Comparison of ENCODE assay signal across 8 cellular contexts in genomic region chr3:48034000-48034516, GRCh38. TPM values are rescaled to one million over a fixed set of nuclear protein-coding genes. Genes with fewer than 3 reads are reported as not detected.
DNase-seq lines count a peak whose midpoint lies in the region; ATAC-seq and TF ChIP-seq lines count a peak whose summit lies in the region.

No MANE protein-coding gene starts in this region.

- peak overlapping the region; percentile 48 for H3K9ac ChIP-seq in smooth muscle cell (ENCODE audit: low read depth)

- ATAC-seq in activated CD8-positive, alpha-beta T cell treated with anti-CD3 and anti-CD28 coated beads, Interleukin-2, amount 10 ng/mL, durations not matched to agents 7 days and 5 days = peak; percentile 61
- ATAC-seq in heart left ventricle (peak; percentile 74 to 90 (median 77)), GM18520 (IDR thresholded peaks at IDR 0.05; ENCODE audit: unreplicated experiment) (no peak), HG02885 (IDR thresholded peaks at IDR 0.05; ENCODE audit: poor library complexity, unreplicated experiment) (no peak), GM21723 (IDR thresholded peaks at IDR 0.05; ENCODE audit: unreplicated experiment) (no peak)

- TF ChIP-seq POLR2A in heart left ventricle (IDR thresholded peaks at IDR 0.05) = no peak

- intact Hi-C loops in heart left ventricle (cut with DNase I) = loop anchor here in 2 of 10 donors (2.0 to 10.0 kb wide), 2 partner anchors 15 to 51 kb away; no protein-coding TSS in a partner anchor

- WGBS in heart left ventricle, 4 donors = 17 to 35% (median 24%) methylated on average over 2 of the region's 2 CpGs
- WGBS in smooth muscle cell (ENCODE audit: low lambda C conversion rate) = 42% methylated on average over 2 of the region's 2 CpGs

- H2AFZ ChIP-seq in smooth muscle cell (ENCODE audit: low read depth) = no peak overlapping the region

- H3K36me3 Mint-ChIP-seq in HFFc6 (ENCODE audit: low read depth) = peaks cover 5% of the 10 kb centered on the region; the same call in 1 of the 2 replicates
- peaks cover 3% of the 10 kb centered on the region for H3K36me3 Mint-ChIP-seq in activated CD8-positive, alpha-beta T cell treated with anti-CD3 and anti-CD28 coated beads, Interleukin-2, amount 10 ng/mL, durations not matched to agents 7 days and 5 days (ENCODE audit: low read depth)

- H3K4me3 ChIP-seq in heart left ventricle = no peak overlapping the region
- no peak overlapping the region for H3K4me3 ChIP-seq in smooth muscle cell

- H3K79me2 ChIP-seq in smooth muscle cell (ENCODE audit: low read depth) = peaks cover 99% of the 10 kb centered on the region

- H3K4me1 Mint-ChIP-seq in HFFc6 (ENCODE audit: low read depth) = peaks cover 58% of the 10 kb centered on the region
- H3K4me1 Mint-ChIP-seq in activated CD8-positive, alpha-beta T cell treated with anti-CD3 and anti-CD28 coated beads, Interleukin-2, amount 10 ng/mL, durations not matched to agents 7 days and 5 days (ENCODE audit: low read depth) = peaks cover 25% of the 10 kb centered on the region

- peak overlapping the region; percentile 58; the same call in 1 of the 2 replicates for H3K4me3 Mint-ChIP-seq in HFFc6
- no peak overlapping the region for H3K4me3 Mint-ChIP-seq in activated CD8-positive, alpha-beta T cell treated with anti-CD3 and anti-CD28 coated beads, Interleukin-2, amount 10 ng/mL, durations not matched to agents 7 days and 5 days

- H3K27me3 ChIP-seq in heart left ventricle (no peaks in the 10 kb centered on the region), smooth muscle cell (ENCODE audit: low read depth) (no peaks in the 10 kb centered on the region)

- H3K4me1 ChIP-seq in heart left ventricle = peaks cover 4 to 92% (median 69%) of the 10 kb centered on the region in 12 donors
- H3K4me1 ChIP-seq in smooth muscle cell (ENCODE audit: low read depth) = peaks cover 12% of the 10 kb centered on the region

- no peaks in the 10 kb centered on the region for H3K9me3 Mint-ChIP-seq in HFFc6
- H3K9me3 Mint-ChIP-seq in activated CD8-positive, alpha-beta T cell treated with anti-CD3 and anti-CD28 coated beads, Interleukin-2, amount 10 ng/mL, durations not matched to agents 7 days and 5 days (ENCODE audit: insufficient read depth) = no peaks in the 10 kb centered on the region

- H4K20me1 ChIP-seq in smooth muscle cell (ENCODE audit: low read depth) = peaks cover 100% of the 10 kb centered on the region

- H3K4me2 ChIP-seq in smooth muscle cell = no peak overlapping the region

- POLR2A ChIA-PET in activated CD8-positive, alpha-beta T cell treated with anti-CD3 and anti-CD28 coated beads, Interleukin-2, amount 10 ng/mL, durations not matched to agents 7 days and 5 days (lab: Charles Lee) = no interaction called here

- no peaks in the 10 kb centered on the region for H3K36me3 ChIP-seq in heart left ventricle
- no peaks in the 10 kb centered on the region for H3K36me3 ChIP-seq in smooth muscle cell (ENCODE audit: low read depth)

- peaks cover 34% of the 10 kb centered on the region for H3F3A ChIP-seq in smooth muscle cell (ENCODE audit: low read depth)

- CTCF ChIA-PET in activated CD8-positive, alpha-beta T cell treated with anti-CD3 and anti-CD28 coated beads, Interleukin-2, amount 10 ng/mL, durations not matched to agents 7 days and 5 days (lab: Charles Lee) = interaction anchor here (1.3 kb wide), 1 partner anchor 118 kb away, joined by 4 read pairs; no protein-coding TSS in a partner anchor

- peak; percentile 80 for DNase-seq in HFFc6
- no peak for DNase-seq in activated CD8-positive, alpha-beta T cell treated with anti-CD3 and anti-CD28 coated beads, Interleukin-2, amount 10 ng/mL, durations not matched to agents 7 days and 5 days
- no peak for DNase-seq in heart left ventricle
- DNase-seq in smooth muscle cell (lab: John Stamatoyannopoulos, UW; ENCODE audit: unreplicated experiment) = no peak
- DNase-seq in effector CD8-positive, alpha-beta T cell (lab: John Stamatoyannopoulos, UW) = no peak

- peak overlapping the region; percentile 74 for H3K27ac Mint-ChIP-seq in HFFc6
- peak overlapping the region; percentile 44 for H3K27ac Mint-ChIP-seq in activated CD8-positive, alpha-beta T cell treated with anti-CD3 and anti-CD28 coated beads, Interleukin-2, amount 10 ng/mL, durations not matched to agents 7 days and 5 days

- TF ChIP-seq CTCF in HFFc6 (IDR thresholded peaks at IDR 0.05) (no peak), heart left ventricle (IDR thresholded peaks at IDR 0.05) (no peak), smooth muscle cell (IDR thresholded peaks at IDR 0.05; ENCODE audit: borderline replicate concordance, insufficient read depth, poor library complexity, severe bottlenecking) (no peak)

- H3K27me3 Mint-ChIP-seq in HFFc6 (ENCODE audit: insufficient read depth) = peaks cover 6% of the 10 kb centered on the region
- no peaks in the 10 kb centered on the region for H3K27me3 Mint-ChIP-seq in activated CD8-positive, alpha-beta T cell treated with anti-CD3 and anti-CD28 coated beads, Interleukin-2, amount 10 ng/mL, durations not matched to agents 7 days and 5 days (ENCODE audit: low read depth)

- H3K27ac ChIP-seq in heart left ventricle = peak overlapping the region; percentile 40 to 93 (median 82)
- peak overlapping the region; percentile 76 for H3K27ac ChIP-seq in smooth muscle cell (ENCODE audit: low read depth)

- H3K9me3 ChIP-seq in heart left ventricle (no peaks in the 10 kb centered on the region), smooth muscle cell (replicated peaks; ENCODE audit: low read depth) (no peaks in the 10 kb centered on the region)

RNA-seq across cellular contexts. Expression of gene MAP4, which starts 17.8 kb away (rescaled TPM):
- 100 to 1,000 TPM; 294 to 328 (median 312) TPM for total RNA-seq in HFFc6 (2021; fragmentation: NEBNext Ultra II Directional; extraction: Animal tissue kit (Norgen Biotek cat#: 25700))
- total RNA-seq in activated CD8-positive, alpha-beta T cell treated with anti-CD3 and anti-CD28 coated beads, Interleukin-2, amount 10 ng/mL, durations not matched to agents 7 days and 5 days = 100 to 1,000 TPM; 119 to 120 TPM
- total RNA-seq in heart left ventricle (1,000 to 10,000 TPM in 2 of 9 donors, 100 to 1,000 TPM in 7; 484 to 1,422 (median 877) TPM), smooth muscle cell (109 and 114 TPM in 2 replicates)
- polyA plus RNA-seq in heart left ventricle (100 to 1,000 TPM; 206 to 346 TPM), smooth muscle cell (159 and 166 TPM in 2 replicates)

Comparison
In these comparisons a context has a peak if more than half of its experiments do, and no peak if none do; other contexts are left out.
1. ATAC-seq: peak in activated CD8-positive, alpha-beta T cell treated with anti-CD3 and anti-CD28 coated beads, Interleukin-2, amount 10 ng/mL, durations not matched to agents 7 days and 5 days (single experiment) and heart left ventricle (4 of 4); none in GM18520 (single experiment), HG02885 (single experiment) and GM21723 (single experiment).